24 cellular contexts compared by ENCODE assay signal in genomic region chr3:85572978-85573377, GRCh38.
DNase-seq lines count a peak whose midpoint lies in the region; ATAC-seq, FAIRE-seq and TF ChIP-seq lines count a peak whose summit lies in the region.
"Had no signal": no experiment of that assay in that cellular context is flagged by ENCODE, and none has a peak within 500 bp of the region (broad histone marks: within the 10 kb centered on the region; RNA-seq: fewer than 3 reads in every experiment).

No MANE protein-coding gene starts in this region.

- H3K4me3 ChIP-seq in A549 (no peak overlapping the region), brain microvascular endothelial cell (ENCODE audit: low read depth, low read length) (no peak overlapping the region), ovary (no peak overlapping the region)
- H3K4me3 ChIP-seq: BLaER1, GM12878 had no signal

- intact Hi-C loops in ovary (cut with DNase I), result no loop called here

- 43% methylated on average over 5 of the region's 5 CpGs for WGBS in A549 (ENCODE audit: missing lambda C conversion rate)
- 68 to 84% (median 84%) methylated on average over 5 of the region's 5 CpGs for WGBS in ovary, 3 donors

- no peak for TF ChIP-seq POLR2A in A549 (IDR thresholded peaks at IDR 0.05; ENCODE audit: low read length)
- TF ChIP-seq POLR2A in ovary (IDR thresholded peaks at IDR 0.05), result no peak

- DNase-seq in A549 (ENCODE audit: low read depth in 1 of 2, low spot score in 1 of 2) (no peak), brain microvascular endothelial cell (no peak), RKO (ENCODE audit: low spot score) (no peak), ovary (no peak)
- DNase-seq: 8988T; ACHN; BE2C; C1 segment of cervical spinal cord; CD4-positive, alpha-beta memory T cell; CD4-positive, CD25-positive, alpha-beta regulatory T cell; CD8-positive, alpha-beta memory T cell; COR-L47; DMS 273 treated with DMSO at 0.1 percent for 48 hours; DMS153; DMS53; DMS79; DND-41; EL; GDM1 had no signal

- POLR2A ChIA-PET in A549 (lab: Yijun Ruan, JAX), result no interaction called here

- H3K27ac ChIP-seq in A549 (no peak overlapping the region), brain microvascular endothelial cell (peak overlapping the region; percentile 65), ovary (no peak overlapping the region)
- H3K27ac ChIP-seq: BLaER1 had no signal

- H3K9me3 ChIP-seq in A549 (peaks cover 3% of the 10 kb centered on the region; the same call in 1 of the 3 replicates), ovary (no peaks in the 10 kb centered on the region)
- H3K9me3 ChIP-seq: BE2C, BLaER1 had no signal

- no peak for TF ChIP-seq CTCF in A549 (IDR thresholded peaks at IDR 0.05)
- TF ChIP-seq CTCF in brain microvascular endothelial cell (IDR thresholded peaks at IDR 0.05; ENCODE audit: low read depth, low read length, missing control alignments), result no peak
- no peak for TF ChIP-seq CTCF in ovary (IDR thresholded peaks at IDR 0.05)

- H3K36me3 ChIP-seq in brain microvascular endothelial cell (replicated peaks), result no peaks in the 10 kb centered on the region
- H3K36me3 ChIP-seq in ovary, result no peaks in the 10 kb centered on the region
- H3K36me3 ChIP-seq: BE2C, BLaER1 had no signal

- no peak for TF ChIP-seq EP300 in A549 (IDR thresholded peaks at IDR 0.05)
- no peak for TF ChIP-seq EP300 in ovary (IDR thresholded peaks at IDR 0.05)

- no peak for FAIRE-seq in A549 (lab: Jason Lieb, UNC)
- FAIRE-seq: GM12878, GM12892, GM18507 had no signal

- no peak overlapping the region for H3K4me2 ChIP-seq in A549
- H3K4me2 ChIP-seq: BLaER1 had no signal

- H3K27me3 ChIP-seq in brain microvascular endothelial cell (replicated peaks) (no peaks in the 10 kb centered on the region), ovary (no peaks in the 10 kb centered on the region)
- H3K27me3 ChIP-seq: BE2C, BLaER1 had no signal

- CTCF ChIA-PET in A549 (lab: Yijun Ruan, JAX), result no interaction called here

- TF ChIP-seq RAD21 in A549 (conservative IDR thresholded peaks at IDR 0.05 in 1 of 2, IDR thresholded peaks at IDR 0.05 in 1 of 2), result no peak

- in situ Hi-C loops in brain microvascular endothelial cell (cut with HindIII; ENCODE audit: low pct_ligation_motif_present, low sequenced_read_pairs), result no loop called here

- no peaks in the 10 kb centered on the region for H3K4me1 ChIP-seq in A549
- H3K4me1 ChIP-seq in ovary (ENCODE audit: insufficient read depth), result no peaks in the 10 kb centered on the region
- H3K4me1 ChIP-seq: BE2C, BLaER1 had no signal

- ATAC-seq in A549 (no peak), HG02763 (IDR thresholded peaks at IDR 0.05; ENCODE audit: unreplicated experiment) (no peak)
- ATAC-seq: GM12878 had no signal

TF ChIP-seq in A549, 52 proteins besides CTCF, POLR2A, EP300 and RAD21:
- TF ChIP-seq ZC3H11A (IDR thresholded peaks at IDR 0.05) (peak; percentile 79), HDAC2 (IDR thresholded peaks at IDR 0.05) (no peak)
